23 cellular contexts compared by ENCODE assay signal in genomic region chr2:1517786-1518500, GRCh38.
A peak's percentile ranks its signal among the peaks of the same experiment; 100 is the strongest.
DNase-seq lines count a peak whose midpoint lies in the region; ATAC-seq and TF ChIP-seq lines count a peak whose summit lies in the region.
"Had no signal": no experiment of that assay in that cellular context is flagged by ENCODE, and none has a peak within 500 bp of the region (broad histone marks: within the 10 kb centered on the region; RNA-seq: fewer than 3 reads in every experiment).

No MANE protein-coding gene starts in this region.

- H3K9me3 Mint-ChIP-seq in activated naive CD8-positive, alpha-beta T cell treated with anti-CD3 and anti-CD28 coated beads, Interleukin-2, amount 50 U/mL, for 24 hours: no peaks in the 10 kb centered on the region
- no peaks in the 10 kb centered on the region for H3K9me3 Mint-ChIP-seq in stimulated activated naive CD8-positive, alpha-beta T cell treated with anti-CD3 and anti-CD28 coated beads, Interleukin-15, amount 100 ng/mL, for 72 hours
- H3K9me3 Mint-ChIP-seq: natural killer cell treated with Interleukin-12 subunit alpha and Interleukin-12 subunit beta and Interleukin-15 and Interleukin-18, amount 100 ng/mL, for 72 hours had no signal

- H3K4me1 ChIP-seq in heart left ventricle (peaks cover 0 to 9% (median 2%) of the 10 kb centered on the region in 12 donors), osteoblast (ENCODE audit: insufficient read depth, low read length) (no peaks in the 10 kb centered on the region)
- H3K4me1 ChIP-seq: colonic mucosa, Peyer's patch, suprapubic skin had no signal

- H3K4me3 Mint-ChIP-seq in activated naive CD8-positive, alpha-beta T cell treated with anti-CD3 and anti-CD28 coated beads, Interleukin-2, amount 50 U/mL, for 24 hours: no peak overlapping the region
- no peak overlapping the region for H3K4me3 Mint-ChIP-seq in stimulated activated naive CD8-positive, alpha-beta T cell treated with anti-CD3 and anti-CD28 coated beads, Interleukin-15, amount 100 ng/mL, for 72 hours
- H3K4me3 Mint-ChIP-seq: natural killer cell treated with Interleukin-12 subunit alpha and Interleukin-12 subunit beta and Interleukin-15 and Interleukin-18, amount 100 ng/mL, for 72 hours had no signal

- TF ChIP-seq CTCF in heart left ventricle (IDR thresholded peaks at IDR 0.05): no peak
- no peak for TF ChIP-seq CTCF in osteoblast (IDR thresholded peaks at IDR 0.05; ENCODE audit: extremely low read depth, low read depth, low read length)

- H3K4me1 Mint-ChIP-seq in activated naive CD8-positive, alpha-beta T cell treated with anti-CD3 and anti-CD28 coated beads, Interleukin-2, amount 50 U/mL, for 24 hours: peaks cover 16% of the 10 kb centered on the region
- peaks cover 18% of the 10 kb centered on the region for H3K4me1 Mint-ChIP-seq in stimulated activated naive CD8-positive, alpha-beta T cell treated with anti-CD3 and anti-CD28 coated beads, Interleukin-15, amount 100 ng/mL, for 72 hours

- 85 to 88% (median 86%) methylated on average over 6 of the region's 6 CpGs for WGBS in heart left ventricle, 4 donors

- no peak overlapping the region for H3K4me2 ChIP-seq in osteoblast (ENCODE audit: insufficient read depth, low read length)
- H3K4me2 ChIP-seq: SK-N-SH, smooth muscle cell had no signal

- H3K36me3 Mint-ChIP-seq in activated naive CD8-positive, alpha-beta T cell treated with anti-CD3 and anti-CD28 coated beads, Interleukin-2, amount 50 U/mL, for 24 hours (ENCODE audit: low read depth): no peaks in the 10 kb centered on the region
- H3K36me3 Mint-ChIP-seq: natural killer cell treated with Interleukin-12 subunit alpha and Interleukin-12 subunit beta and Interleukin-15 and Interleukin-18, amount 100 ng/mL, for 72 hours had no signal

- no peaks in the 10 kb centered on the region for H3K79me2 ChIP-seq in osteoblast (ENCODE audit: insufficient read depth, low read length)

- H3K27me3 ChIP-seq in heart left ventricle (peaks cover 0 to 3% (median 0%) of the 10 kb centered on the region in 9 donors), osteoblast (ENCODE audit: insufficient read depth, low read length) (no peaks in the 10 kb centered on the region)
- H3K27me3 ChIP-seq: colonic mucosa, Peyer's patch, suprapubic skin had no signal

- H3K4me3 ChIP-seq in heart left ventricle (no peak overlapping the region), osteoblast (ENCODE audit: insufficient read depth, low read length) (no peak overlapping the region)
- H3K4me3 ChIP-seq: colonic mucosa, Peyer's patch, smooth muscle cell, suprapubic skin had no signal

- no peak overlapping the region for H2AFZ ChIP-seq in osteoblast (ENCODE audit: low read length)

- H3K27ac Mint-ChIP-seq in activated naive CD8-positive, alpha-beta T cell treated with anti-CD3 and anti-CD28 coated beads, Interleukin-2, amount 50 U/mL, for 24 hours: peak overlapping the region; percentile 32
- peak overlapping the region in 1 of 2 donors; percentile 80 for H3K27ac Mint-ChIP-seq in stimulated activated naive CD8-positive, alpha-beta T cell treated with anti-CD3 and anti-CD28 coated beads, Interleukin-15, amount 100 ng/mL, for 72 hours
- H3K27ac Mint-ChIP-seq: progenitor cell of endocrine pancreas had no signal

- intact Hi-C loops in heart left ventricle (cut with DNase I) (no loop called here), Right ventricle myocardium superior (cut with DNase I) (no loop called here)

- ATAC-seq in heart left ventricle: no peak
- no peak for ATAC-seq in Right ventricle myocardium superior (ENCODE audit: poor library complexity)
- no peak for ATAC-seq in activated naive CD8-positive, alpha-beta T cell treated with anti-CD3 and anti-CD28 coated beads, Interleukin-2, amount 50 U/mL, for 24 hours
- ATAC-seq in stimulated activated naive CD8-positive, alpha-beta T cell treated with anti-CD3 and anti-CD28 coated beads, Interleukin-15, amount 100 ng/mL, for 72 hours: peak; percentile 26
- no peak for ATAC-seq in GM21526 (IDR thresholded peaks at IDR 0.05; ENCODE audit: low FRiP score, unreplicated experiment)
- ATAC-seq: natural killer cell treated with Interleukin-12 subunit alpha and Interleukin-12 subunit beta and Interleukin-15 and Interleukin-18, amount 100 ng/mL, for 72 hours had no signal

- no peaks in the 10 kb centered on the region for H4K20me1 ChIP-seq in osteoblast (ENCODE audit: insufficient read depth, low read length)

- DNase-seq in heart left ventricle (no peak), Right ventricle myocardium superior (no peak), KG1 (lab: John Stamatoyannopoulos, UW) (peak; percentile 29), osteoblast (ENCODE audit: insufficient read length, low spot score, missing footprints) (no peak), activated gamma-delta T cell treated with Interleukin-2 at 50 U/mL for 16 hours (no peak)
- DNase-seq in activated naive CD8-positive, alpha-beta T cell treated with anti-CD3 and anti-CD28 coated beads, Interleukin-2, amount 50 U/mL, for 24 hours: no peak
- no peak for DNase-seq in stimulated activated naive CD8-positive, alpha-beta T cell treated with anti-CD3 and anti-CD28 coated beads, Interleukin-15, amount 100 ng/mL, for 72 hours
- DNase-seq: activated CD4-positive, alpha-beta T cell treated with anti-CD3 and anti-CD28 coated beads, Interleukin-2, amount 50 U/mL, for 48 hours; activated effector memory CD4-positive, alpha-beta T cell treated with Interleukin-2 at 50 U/mL for 16 hours; colonic mucosa; GOT3; hypothalamus; kidney glomerular epithelial cell; mesenchymal stem cell; NCI-H226; Peyer's patch; SK-N-SH; stimulated activated CD8-positive, alpha-beta memory T cell treated with anti-CD3 and anti-CD28 coated beads, Interleukin-4, amount 100 ng/mL, for 48 hours had no signal

- TF ChIP-seq POLR2A in heart left ventricle (IDR thresholded peaks at IDR 0.05): no peak

- H3K9me3 ChIP-seq in heart left ventricle (no peaks in the 10 kb centered on the region), osteoblast (ENCODE audit: low read depth, low read length) (no peaks in the 10 kb centered on the region)
- H3K9me3 ChIP-seq: colonic mucosa, Peyer's patch, SK-N-SH, suprapubic skin had no signal

- H3K36me3 ChIP-seq in heart left ventricle (no peaks in the 10 kb centered on the region), osteoblast (ENCODE audit: insufficient read depth, low read length) (no peaks in the 10 kb centered on the region)
- H3K36me3 ChIP-seq: colonic mucosa, Peyer's patch, suprapubic skin had no signal

- H3K27ac ChIP-seq in heart left ventricle: peak overlapping the region in 7 of 12 donors; percentile 5 to 68 (median 36)
- H3K27ac ChIP-seq in osteoblast (ENCODE audit: low read depth, low read length): no peak overlapping the region
- H3K27ac ChIP-seq: colonic mucosa, Peyer's patch, suprapubic skin had no signal

- no peaks in the 10 kb centered on the region for H3K27me3 Mint-ChIP-seq in activated naive CD8-positive, alpha-beta T cell treated with anti-CD3 and anti-CD28 coated beads, Interleukin-2, amount 50 U/mL, for 24 hours
- no peaks in the 10 kb centered on the region for H3K27me3 Mint-ChIP-seq in stimulated activated naive CD8-positive, alpha-beta T cell treated with anti-CD3 and anti-CD28 coated beads, Interleukin-15, amount 100 ng/mL, for 72 hours
